ENCODE assay signal across 9 cellular contexts in the genomic region with DNA sequence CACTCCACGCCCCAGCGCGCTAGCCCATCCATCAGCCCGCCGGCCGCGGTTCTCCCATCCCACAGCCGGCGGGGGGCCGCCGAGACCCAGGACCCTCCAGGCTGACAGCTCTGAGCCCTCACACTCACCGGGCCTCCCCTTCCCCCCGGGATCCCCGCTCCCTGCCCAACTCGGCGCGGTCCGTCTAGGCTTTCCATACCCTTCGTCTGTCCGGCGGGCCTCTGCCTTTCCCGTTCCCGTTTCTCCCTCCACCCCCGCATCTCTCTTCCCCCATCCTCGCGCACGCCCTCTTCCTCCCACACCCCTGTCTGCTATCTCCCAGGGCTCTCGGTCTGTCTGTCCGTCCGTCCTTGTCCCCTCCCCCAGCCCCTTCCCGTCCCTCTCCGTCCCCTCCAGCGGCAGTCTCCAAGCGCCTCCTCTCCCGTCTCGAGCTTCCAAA. TPM values are rescaled to one million over a fixed set of nuclear protein-coding genes. Genes with fewer than 3 reads are reported as not detected.
DNase-seq lines count a peak whose midpoint lies in the region; ATAC-seq and TF ChIP-seq lines count a peak whose summit lies in the region.
"Had no signal": no experiment of that assay in that cellular context is flagged by ENCODE, and none has a peak within 500 bp of the region (broad histone marks: within the 10 kb centered on the region; RNA-seq: fewer than 3 reads in every experiment).

No MANE protein-coding gene starts in this region.

- no peak for TF ChIP-seq POLR2A in stomach (IDR thresholded peaks at IDR 0.05)

- no peak overlapping the region for H3K4me3 Mint-ChIP-seq in activated B cell treated with CpG ODN at 0.5 μM for 24 hours
- no peak overlapping the region for H3K4me3 Mint-ChIP-seq in T-helper 2 cell treated with Interferon-gamma antibody and Interleukin-4, amounts not matched to agents 5 μg/mL and 100 μg/mL, for 36 hours

- no peaks in the 10 kb centered on the region for H3K36me3 ChIP-seq in iPS-18a (ENCODE audit: control insufficient read depth, low read depth, low read length)
- H3K36me3 ChIP-seq in stomach, result no peaks in the 10 kb centered on the region

- POLR2A ChIA-PET in activated B cell treated with CpG ODN at 0.5 μM for 24 hours (lab: Charles Lee), result interaction anchor here (0.7 to 3.3 kb wide), 4 partner anchors 10 to 727 kb away, joined by 3 to 15 read pairs (median 3); no protein-coding TSS in a partner anchor

- H3K27ac Mint-ChIP-seq in activated B cell treated with CpG ODN at 0.5 μM for 24 hours, result peak overlapping the region; percentile 81
- H3K27ac Mint-ChIP-seq in T-helper 2 cell treated with Interferon-gamma antibody and Interleukin-4, amounts not matched to agents 5 μg/mL and 100 μg/mL, for 36 hours, result no peak overlapping the region

- H3K9me3 ChIP-seq in iPS-18a (ENCODE audit: control insufficient read depth, low read depth, low read length) (no peaks in the 10 kb centered on the region), stomach (no peaks in the 10 kb centered on the region)

- H3K9me3 Mint-ChIP-seq in activated B cell treated with CpG ODN at 0.5 μM for 24 hours, result no peaks in the 10 kb centered on the region
- H3K9me3 Mint-ChIP-seq in T-helper 2 cell treated with Interferon-gamma antibody and Interleukin-4, amounts not matched to agents 5 μg/mL and 100 μg/mL, for 36 hours, result no peaks in the 10 kb centered on the region

- no peaks in the 10 kb centered on the region for H3K27me3 Mint-ChIP-seq in activated B cell treated with CpG ODN at 0.5 μM for 24 hours
- no peaks in the 10 kb centered on the region for H3K27me3 Mint-ChIP-seq in T-helper 2 cell treated with Interferon-gamma antibody and Interleukin-4, amounts not matched to agents 5 μg/mL and 100 μg/mL, for 36 hours (ENCODE audit: low read depth)

- H3K9ac ChIP-seq in iPS-18a (ENCODE audit: low read length), result peak overlapping the region; percentile 85

- no peak for ATAC-seq in activated B cell treated with CpG ODN at 0.5 μM for 24 hours (ENCODE audit: low read depth)
- ATAC-seq in GM21526 (IDR thresholded peaks at IDR 0.05; ENCODE audit: low FRiP score, unreplicated experiment), result no peak
- ATAC-seq in HG02571 (IDR thresholded peaks at IDR 0.05; ENCODE audit: unreplicated experiment), result no peak
- no peak for ATAC-seq in GM21723 (IDR thresholded peaks at IDR 0.05; ENCODE audit: unreplicated experiment)

- CTCF ChIA-PET in activated B cell treated with CpG ODN at 0.5 μM for 24 hours (lab: Charles Lee), result interaction anchor here (2.2 to 2.5 kb wide), 2 partner anchors 8 to 12 kb away, joined by 8 to 13 read pairs; no protein-coding TSS in a partner anchor

- peaks cover 10% of the 10 kb centered on the region for H3K4me1 Mint-ChIP-seq in activated B cell treated with CpG ODN at 0.5 μM for 24 hours
- peaks cover 10% of the 10 kb centered on the region for H3K4me1 Mint-ChIP-seq in T-helper 2 cell treated with Interferon-gamma antibody and Interleukin-4, amounts not matched to agents 5 μg/mL and 100 μg/mL, for 36 hours (ENCODE audit: low read depth)

- H3K4me3 ChIP-seq in iPS-18a (ENCODE audit: low read length), result peak overlapping the region; percentile 82
- peak overlapping the region; percentile 60 to 80 (median 70) for H3K4me3 ChIP-seq in stomach

- H3K27ac ChIP-seq in iPS-18a (ENCODE audit: low read length) (peak overlapping the region; percentile 74), stomach (peak overlapping the region in 4 of 5 donors; percentile 31 to 74 (median 62))

- H3K36me3 Mint-ChIP-seq in activated B cell treated with CpG ODN at 0.5 μM for 24 hours (ENCODE audit: low read depth), result peaks cover 5% of the 10 kb centered on the region
- no peaks in the 10 kb centered on the region for H3K36me3 Mint-ChIP-seq in T-helper 2 cell treated with Interferon-gamma antibody and Interleukin-4, amounts not matched to agents 5 μg/mL and 100 μg/mL, for 36 hours (ENCODE audit: low read depth)

- WGBS in stomach, 5 donors, result 1 to 5% (median 3%) methylated on average over 32 to 36 of the region's 36 CpGs

- TF ChIP-seq CTCF in activated B cell treated with CpG ODN at 0.5 μM for 24 hours (IDR thresholded peaks at IDR 0.05) (no peak), stomach (IDR thresholded peaks at IDR 0.05) (no peak)

- intact Hi-C loops in activated B cell treated with CpG ODN at 0.5 μM for 24 hours (cut with micrococcal nuclease), result loop anchor here (1.0 to 10.0 kb wide), 10 partner anchors 12 to 894 kb away; a partner anchor contains a TSS
- intact Hi-C loops in stomach (cut with DNase I; ENCODE audit: low total_unique reads), result no loop called here

- H3K4me1 ChIP-seq in iPS-18a (ENCODE audit: control insufficient read depth, low read depth, low read length), result peaks cover 50% of the 10 kb centered on the region
- peaks cover 14 to 29% (median 24%) of the 10 kb centered on the region in 4 donors for H3K4me1 ChIP-seq in stomach

- H3K27me3 ChIP-seq in iPS-18a (ENCODE audit: control insufficient read depth, insufficient read depth, low read length) (no peaks in the 10 kb centered on the region), stomach (peaks cover 0 to 13% (median 0%) of the 10 kb centered on the region in 3 donors)

- DNase-seq in HK-2 (ENCODE audit: unreplicated experiment) (peak; percentile 52), activated B cell treated with CpG ODN at 0.5 μM for 24 hours (no peak), stomach (no peak)
- no peak for DNase-seq in T-helper 2 cell treated with Interferon-gamma antibody and Interleukin-4, amounts not matched to agents 5 μg/mL and 100 μg/mL, for 36 hours (ENCODE audit: low spot score)

- no peak for TF ChIP-seq EP300 in stomach (IDR thresholded peaks at IDR 0.05)

RNA-seq across cellular contexts. Expression of a gene that starts 0.7 kb away (rescaled TPM):
- total RNA-seq in activated B cell treated with CpG ODN at 0.5 μM for 24 hours (2.2 and 2.6 TPM in 2 replicates), stomach (1 to 10 TPM in 1 of 5 donors, under 1 TPM in 4; under 0.01 to 2.9 (median 0.43) TPM)
- polyA plus RNA-seq in stomach, result 1 to 10 TPM in 1 of 3 donors, under 1 TPM in 1, not detected in 1; 0.68 to 1.1 TPM
- total RNA-seq: RPMI7951 had no signal

RNA-seq across cellular contexts. Expression of a gene that starts 5.2 kb away (rescaled TPM):
- total RNA-seq in activated B cell treated with CpG ODN at 0.5 μM for 24 hours (18.0 and 18.6 TPM in 2 replicates), stomach (100 to 1,000 TPM in 1 of 5 donors, 10 to 100 TPM in 3, 1 to 10 TPM in 1; 8.5 to 170 (median 20.6) TPM)
- 10 to 100 TPM in 2 of 3 donors, 1 to 10 TPM in 1; 8.6 to 16.7 (median 15.9) TPM for polyA plus RNA-seq in stomach

RNA-seq across cellular contexts. Expression of a gene that starts 16.7 kb away (rescaled TPM):
- total RNA-seq in activated B cell treated with CpG ODN at 0.5 μM for 24 hours (336 and 373 TPM in 2 replicates), stomach (100 to 1,000 TPM in 4 of 5 donors, 10 to 100 TPM in 1; 39.1 to 531 (median 212) TPM)
- polyA plus RNA-seq in stomach, result 100 to 1,000 TPM in 2 of 3 donors, 10 to 100 TPM in 1; 85.9 to 214 (median 113) TPM

RNA-seq across cellular contexts. Expression of a gene that starts 27.7 kb away (rescaled TPM):
- total RNA-seq in activated B cell treated with CpG ODN at 0.5 μM for 24 hours (1.6 and 2.0 TPM in 2 replicates), stomach (1 to 10 TPM in 1 of 5 donors, under 1 TPM in 2, not detected in 2; 0.43 to 1.1 (median 0.58) TPM)
- under 1 TPM; 0.15 to 0.50 (median 0.30) TPM for polyA plus RNA-seq in stomach
